22 cellular contexts compared by ENCODE assay signal in the genomic region with DNA sequence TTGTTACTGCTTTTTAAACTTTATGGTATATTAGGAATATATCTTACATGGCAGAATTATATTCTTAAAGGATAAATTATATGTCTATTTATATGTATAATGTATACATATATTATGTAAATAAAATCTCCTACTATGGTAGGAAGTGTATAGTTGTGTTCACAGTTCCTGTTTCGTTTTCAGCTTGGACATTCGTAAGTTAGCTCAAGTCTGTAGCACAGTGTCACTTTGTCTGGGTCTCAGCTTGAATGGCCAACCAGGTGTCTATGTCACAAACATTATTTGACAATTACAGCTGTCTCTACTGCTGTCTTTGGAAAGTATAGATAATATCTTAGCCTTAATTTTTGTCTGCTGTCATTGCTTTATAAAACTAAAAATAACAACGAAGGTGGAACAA.
"Had no signal": no experiment of that assay in that cellular context is flagged by ENCODE, and none has a peak within 500 bp of the region (broad histone marks: within the 10 kb centered on the region; RNA-seq: fewer than 3 reads in every experiment).

No MANE protein-coding gene starts in this region.

- H3K9me3 ChIP-seq: ascending aorta had no signal

- DNase-seq: activated CD4-positive, alpha-beta T cell treated with anti-CD3 and anti-CD28 coated beads for 4 hours; activated CD4-positive, alpha-beta T cell treated with anti-CD3 and anti-CD28 coated beads, Interleukin-2, amount 50 U/mL, for 4 hours; activated CD8-positive, alpha-beta memory T cell treated with anti-CD3 and anti-CD28 coated beads, Interleukin-2, amount 50 U/mL, for 48 hours; activated CD8-positive, alpha-beta T cell treated with anti-CD3 and anti-CD28 coated beads, Interleukin-2, amount 10 ng/mL, durations not matched to agents 7 days and 5 days; activated naive CD8-positive, alpha-beta T cell treated with anti-CD3 and anti-CD28 coated beads, Interleukin-2, amount 50 U/mL, for 24 hours; activated T-cell treated with anti-CD3 and anti-CD28 coated beads, Interleukin-2, amount 50 U/mL, for 1 hour; amniotic stem cell; MM.1S; NCI-H1092 treated with DMSO at 0.1 percent for 48 hours; NCI-H1417 treated with DMSO at 0.1 percent for 48 hours; NCI-H1694; NCI-H2029; NCI-H2107; NCI-H2171 treated with DMSO at 0.1 percent for 48 hours; NCI-H226; NCI-H526; NCI-H774; T-cell had no signal

- H3K4me1 Mint-ChIP-seq: brain had no signal

- H3K36me3 Mint-ChIP-seq: brain had no signal

- H3K4me3 Mint-ChIP-seq: activated CD8-positive, alpha-beta T cell treated with anti-CD3 and anti-CD28 coated beads, Interleukin-2, amount 10 ng/mL, durations not matched to agents 7 days and 5 days; activated naive CD8-positive, alpha-beta T cell treated with anti-CD3 and anti-CD28 coated beads, Interleukin-2, amount 50 U/mL, for 24 hours; brain; T-cell had no signal

- H3K27ac Mint-ChIP-seq: activated CD8-positive, alpha-beta T cell treated with anti-CD3 and anti-CD28 coated beads, Interleukin-2, amount 10 ng/mL, durations not matched to agents 7 days and 5 days; activated naive CD4-positive, alpha-beta T cell treated with anti-CD3 and anti-CD28 coated beads, Interleukin-2, amount 50 U/mL, for 72 hours; activated naive CD8-positive, alpha-beta T cell treated with anti-CD3 and anti-CD28 coated beads, Interleukin-2, amount 50 U/mL, for 24 hours had no signal

- ATAC-seq: activated CD4-positive, CD25-positive, alpha-beta regulatory T cell treated with anti-CD3 and anti-CD28 coated beads, Interleukin-2, amount 50 U/mL, for 24 hours; activated naive CD8-positive, alpha-beta T cell treated with anti-CD3 and anti-CD28 coated beads, Interleukin-2, amount 50 U/mL, for 24 hours had no signal

- H3K27me3 Mint-ChIP-seq: activated naive CD8-positive, alpha-beta T cell treated with anti-CD3 and anti-CD28 coated beads, Interleukin-2, amount 50 U/mL, for 24 hours; brain; T-cell had no signal
